ENCODE assay signal across 8 cellular contexts in the genomic region with DNA sequence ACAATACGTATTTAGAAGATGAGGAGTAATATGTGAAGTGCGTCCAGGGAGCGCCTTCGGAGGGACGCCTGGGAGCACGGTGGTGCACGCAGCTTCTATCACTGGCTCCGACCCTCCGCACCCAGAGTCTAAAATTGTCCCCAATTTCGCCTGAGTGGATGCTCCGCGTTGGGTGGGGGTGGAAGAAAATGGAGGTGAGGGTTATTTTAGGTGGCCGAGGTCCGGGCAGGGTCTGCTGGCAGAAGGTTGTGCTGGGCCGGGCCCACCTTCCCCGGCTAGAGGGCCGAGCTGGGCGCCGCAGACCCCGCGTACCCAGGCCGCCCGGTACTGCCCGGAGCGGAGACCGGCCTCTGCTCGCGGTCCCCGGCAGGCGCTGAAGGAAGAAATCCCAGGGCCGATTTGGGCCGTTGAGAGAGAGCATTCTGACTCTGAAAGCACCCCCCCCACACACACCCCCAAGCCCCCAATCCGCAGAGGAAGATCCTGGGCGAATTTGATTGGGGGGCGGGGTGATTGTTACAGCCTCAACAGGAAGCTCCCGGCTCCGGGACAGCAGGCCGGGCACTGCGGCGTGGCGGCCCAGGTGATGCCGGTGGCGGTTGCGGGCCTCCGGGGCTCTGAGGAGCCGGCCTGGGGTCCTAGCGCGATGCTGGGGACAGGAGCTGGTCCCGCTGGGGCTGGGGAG. TPM values are rescaled to one million over a fixed set of nuclear protein-coding genes. Genes with fewer than 3 reads are reported as not detected.
A peak's percentile ranks its signal among the peaks of the same experiment; 100 is the strongest.
DNase-seq lines count a peak whose midpoint lies in the region; ATAC-seq, FAIRE-seq and TF ChIP-seq lines count a peak whose summit lies in the region.

No MANE protein-coding gene starts in this region.

- in situ Hi-C loops in astrocyte of the spinal cord (cut with HindIII; ENCODE audit: low sequenced_read_pairs) (no loop called here), HepG2 (cut with HindIII; ENCODE audit: extremely low pct_ligation_motif_present, low pct_unique_long_range_greater_than_20kb) (loop anchor here (5.0 kb wide), 1 partner anchor 91 kb away; no protein-coding TSS in a partner anchor)

- peaks cover 4% of the 10 kb centered on the region for H4K20me1 ChIP-seq in HepG2 (ENCODE audit: insufficient read depth, low read length)

- H3K4me1 ChIP-seq in cardiac muscle cell (ENCODE audit: low read depth) (peaks cover 41% of the 10 kb centered on the region), HepG2 (ENCODE audit: insufficient read depth, low read length) (peaks cover 77% of the 10 kb centered on the region), thyroid gland (peaks cover 33 to 45% of the 10 kb centered on the region in 2 donors)

- FAIRE-seq in HepG2 (lab: Jason Lieb, UNC) (no peak), RCC 7860 (lab: Jason Lieb, UNC) (no peak)

- TF ChIP-seq CTCF in cardiac muscle cell (IDR thresholded peaks at IDR 0.05; ENCODE audit: low read depth, low read length) (no peak), astrocyte of the spinal cord (IDR thresholded peaks at IDR 0.05; ENCODE audit: low read depth, low read length) (no peak), HepG2 (CRISPR knock-in tag; IDR thresholded peaks at IDR 0.05) (no peak), thyroid gland (IDR thresholded peaks at IDR 0.05) (no peak)

- peak overlapping the region; percentile 90 for H3K4me2 ChIP-seq in HepG2 (ENCODE audit: low read depth, low read length)

- WGBS in HepG2 (ENCODE audit: low lambda C conversion rate), result 36% methylated on average over 45 of the region's 49 CpGs
- 9 to 20% methylated on average over 35 to 44 of the region's 49 CpGs for WGBS in thyroid gland, 2 donors

- TF ChIP-seq POLR2A in HepG2 (IDR thresholded peaks at IDR 0.05; ENCODE audit: insufficient read depth in 1 of 2, low read depth in 2 of 2, low read length in 2 of 2) (no peak), thyroid gland (IDR thresholded peaks at IDR 0.05) (no peak)

- H2AFZ ChIP-seq in HepG2 (ENCODE audit: low read length), result no peak overlapping the region

- H3K9me3 ChIP-seq in cardiac muscle cell (ENCODE audit: low read depth) (no peaks in the 10 kb centered on the region), HepG2 (ENCODE audit: low read length) (no peaks in the 10 kb centered on the region), thyroid gland (no peaks in the 10 kb centered on the region)

- DNase-seq in cardiac muscle cell (ENCODE audit: low read depth in 1 of 2, low spot score in 1 of 2) (peak; percentile 55 to 73), left cardiac atrium (no peak), astrocyte of the spinal cord (ENCODE audit: low read depth, low spot score) (peak; percentile 65), HepG2 (ENCODE audit: low spot score) (no peak), thyroid gland (peak; percentile 66), RCC 7860 (ENCODE audit: low spot score) (no peak), T-helper 9 cell (no peak)

- TF ChIP-seq EP300 in HepG2 (IDR thresholded peaks at IDR 0.05; ENCODE audit: low read depth in 2 of 2, low read length in 2 of 2) (no peak), HepG2 (CRISPR knock-in tag; IDR thresholded peaks at IDR 0.05; ENCODE audit: borderline replicate concordance) (no peak)

- H3K36me3 ChIP-seq in cardiac muscle cell (no peaks in the 10 kb centered on the region), HepG2 (replicated peaks in 1 of 2; ENCODE audit: control insufficient read depth in 1 of 2, insufficient read depth in 2 of 2, low read length in 2 of 2) (no peaks in the 10 kb centered on the region), thyroid gland (no peaks in the 10 kb centered on the region)

- TF ChIP-seq RAD21 in HepG2 (CRISPR knock-in tag; IDR thresholded peaks at IDR 0.05), result no peak

- BruUV-seq in HepG2 (replicated peaks; lab: Mats Ljungman, UMichigan), result no TSS peak

- POLR2A ChIA-PET in HepG2 (lab: Yijun Ruan, JAX), result interaction anchor here (0.5 to 2.0 kb wide), 15 partner anchors 13 to 943 kb away, joined by 3 to 19 read pairs (median 5); partner anchors contain the start of genes FAAP100 and SLC38A10

- H3K9ac ChIP-seq in HepG2 (ENCODE audit: insufficient read depth, low read depth, low read length), result peak overlapping the region; percentile 84

- peak overlapping the region; percentile 25 for H3K27ac ChIP-seq in cardiac muscle cell
- peak overlapping the region; percentile 92 for H3K27ac ChIP-seq in HepG2 (ENCODE audit: extremely low read length, insufficient read depth, low read length)
- peak overlapping the region; percentile 86 to 97 (median 90) for H3K27ac ChIP-seq in thyroid gland

- CTCF ChIA-PET in HepG2 (lab: Yijun Ruan, JAX; ENCODE audit: low intra/inter-chr PET ratio, low total read pairs), result interaction anchor here (1.0 to 1.2 kb wide), 2 partner anchors 89 to 103 kb away, joined by 3 to 5 read pairs; no protein-coding TSS in a partner anchor

- no peak for ATAC-seq in left cardiac atrium
- ATAC-seq in HepG2, result no peak
- no peak for ATAC-seq in GM21515 (IDR thresholded peaks at IDR 0.05; ENCODE audit: unreplicated experiment)

- H3K4me3 ChIP-seq in cardiac muscle cell (peak overlapping the region; percentile 87), astrocyte of the spinal cord (ENCODE audit: low read depth, low read length) (peak overlapping the region; percentile 71), HepG2 (replicated peaks in 1 of 3; ENCODE audit: insufficient read depth in 1 of 3, low read depth in 2 of 3, low read length in 3 of 3) (peak overlapping the region; percentile 78 to 87 (median 79)), thyroid gland (replicated peaks in 1 of 3) (peak overlapping the region; percentile 18 to 83 (median 59))

- peaks cover 25% of the 10 kb centered on the region for H3K79me2 ChIP-seq in HepG2 (ENCODE audit: insufficient read depth, low read length)

- intact Hi-C loops in left cardiac atrium (cut with DNase I) (loop anchor here (5.0 to 10.0 kb wide), 2 partner anchors 106 to 144 kb away; no protein-coding TSS in a partner anchor), HepG2 (cut with micrococcal nuclease; ENCODE audit: unreplicated experiment) (loop anchor here (10.0 kb wide), 1 partner anchor 116 kb away; the partner anchor contains the start of gene ACTG1), thyroid gland (cut with DNase I) (loop anchor here (5.0 kb wide), 1 partner anchor 84 kb away; no protein-coding TSS in a partner anchor)

- H3K27me3 ChIP-seq in cardiac muscle cell (no peaks in the 10 kb centered on the region), HepG2 (ENCODE audit: control insufficient read depth in 1 of 2, insufficient read depth in 2 of 2, low read length in 2 of 2) (peaks cover 3 to 59% of the 10 kb centered on the region in 2 experiments; a peak in 4 of 5 replicates), thyroid gland (no peaks in the 10 kb centered on the region)

TF ChIP-seq in HepG2, 621 proteins besides CTCF, POLR2A, EP300 and RAD21 (continues in another document):
- TF ChIP-seq FOXP1 (IDR thresholded peaks at IDR 0.05) (no peak), FOXP1 (CRISPR knock-in tag; IDR thresholded peaks at IDR 0.05) (no peak), KDM3A (CRISPR knock-in tag; IDR thresholded peaks at IDR 0.05; ENCODE audit: low read depth) (no peak), ZFP82 (CRISPR knock-in tag; IDR thresholded peaks at IDR 0.05; ENCODE audit: borderline replicate concordance) (no peak), PATZ1 (CRISPR knock-in tag; IDR thresholded peaks at IDR 0.05) (peak; percentile 43; the same call in 1 of the 2 replicates), U2AF1 (optimal IDR thresholded peaks at IDR 0.05; ENCODE audit: low read depth, low read length) (peak; percentile 61), EZH2 (conservative IDR thresholded peaks at IDR 0.05; ENCODE audit: low read depth, low read length) (peak; percentile 83)

RNA-seq across cellular contexts. Expression of gene BAHCC1, which starts 3.1 kb away (rescaled TPM):
- total RNA-seq in cardiac muscle cell (27.1 and 47.3 TPM in 2 replicates), left cardiac atrium (1 to 10 TPM; 8.3 to 9.9 TPM), HepG2 (2016; rRNA removed; fragmentation: Illumina TruSeq; extraction: Trizol) (0.94 and 1.7 TPM in 2 replicates), thyroid gland (10 to 100 TPM; 13.7 to 33.7 (median 23.9) TPM)
- polyA plus RNA-seq in cardiac muscle cell (20.0 and 20.3 TPM in 2 replicates), HepG2 (2011; rRNA removed) (1.4 TPM in 2 replicates)
- total RNA-seq in HepG2 (2016; cell fraction: cytosol; rRNA removed; fragmentation: Illumina TruSeq; extraction: Trizol; ENCODE audit: low read depth), result 1.4 and 1.8 TPM in 2 replicates
- 1.2 and 1.8 TPM in 2 replicates for total RNA-seq in HepG2 (2016; cell fraction: insoluble cytoplasmic fraction; rRNA removed; fragmentation: Illumina TruSeq; extraction: Trizol)
- 1.2 and 1.9 TPM in 2 replicates for total RNA-seq in HepG2 (2016; cell fraction: membrane; rRNA removed; fragmentation: Illumina TruSeq; extraction: Trizol)
- 2.8 and 3.9 TPM in 2 replicates for total RNA-seq in HepG2 (2016; cell fraction: nucleus; rRNA removed; fragmentation: Illumina TruSeq; extraction: Trizol)
- 0.42 and 0.64 TPM in 2 replicates for polyA plus RNA-seq in HepG2 (2011; cell fraction: cytosol; rRNA removed)
- 15.9 and 22.2 TPM in 2 replicates for polyA plus RNA-seq in HepG2 (2011; cell fraction: nucleus; rRNA removed)
- polyA plus RNA-seq in HepG2 (2012), result 1.8 and 2.5 TPM in 2 replicates
- 1.1 and 1.4 TPM in 2 replicates for polyA plus RNA-seq in HepG2 (2016; cell fraction: cytosol; fragmentation: Illumina TruSeq; extraction: Trizol; ENCODE audit: low read depth)
- polyA plus RNA-seq in HepG2 (2016; cell fraction: insoluble cytoplasmic fraction; fragmentation: Illumina TruSeq; extraction: Trizol; ENCODE audit: low read depth), result 1.3 and 1.9 TPM in 2 replicates
- 1.9 and 2.3 TPM in 2 replicates for polyA plus RNA-seq in HepG2 (2016; cell fraction: membrane; fragmentation: Illumina TruSeq; extraction: Trizol; ENCODE audit: low read depth)
- 9.5 and 11.0 TPM in 2 replicates for polyA plus RNA-seq in HepG2 (2016; cell fraction: nucleus; fragmentation: Illumina TruSeq; extraction: Trizol; ENCODE audit: insufficient read depth, low read depth)
- 1.7 and 5.4 TPM in 2 replicates for polyA minus RNA-seq in HepG2 (2011; rRNA and poly(A)+ RNA removed; ENCODE audit: low replicate concordance)
- polyA minus RNA-seq in HepG2 (2011; cell fraction: cytosol; rRNA and poly(A)+ RNA removed), result 1.1 and 1.9 TPM in 2 replicates
- 5.5 and 5.9 TPM in 2 replicates for polyA minus RNA-seq in HepG2 (2011; cell fraction: nucleus; rRNA and poly(A)+ RNA removed)

Comparison
In these comparisons a context has a peak if more than half of its experiments do, and no peak if none do; other contexts are left out.
1. DNase-seq: peak in cardiac muscle cell (2 of 2), astrocyte of the spinal cord (single experiment) and thyroid gland (2 of 2); none in left cardiac atrium (single experiment), HepG2 (single experiment), RCC 7860 (single experiment) and T-helper 9 cell (single experiment).
2. H3K27ac ChIP-seq: peak in every context shown above with its lines; median percentile 92 in HepG2; 90 in thyroid gland; 25 in cardiac muscle cell.
3. Peak in every context shown above with its lines, with median percentiles within 50 percentile points of each other: H3K4me3 ChIP-seq.